Comparison of ENCODE assay signal across 11 cellular contexts in genomic region chr20:1322511-1323245, GRCh38. TPM values are rescaled to one million over a fixed set of nuclear protein-coding genes. Genes with fewer than 3 reads are reported as not detected.
DNase-seq lines count a peak whose midpoint lies in the region; FAIRE-seq and TF ChIP-seq lines count a peak whose summit lies in the region.
"Had no signal": no experiment of that assay in that cellular context is flagged by ENCODE, and none has a peak within 500 bp of the region (broad histone marks: within the 10 kb centered on the region; RNA-seq: fewer than 3 reads in every experiment).

No MANE protein-coding gene starts in this region.

- no peak for TF ChIP-seq RAD21 in H1 (IDR thresholded peaks at IDR 0.05 in 1 of 2, conservative IDR thresholded peaks at IDR 0.05 in 1 of 2; ENCODE audit: low read depth in 2 of 2, low read length in 2 of 2)

- H4K20me1 ChIP-seq in H1 (replicated peaks in 1 of 2; ENCODE audit: control insufficient read depth in 1 of 2, insufficient read depth in 2 of 2, low read length in 2 of 2) (peaks cover 4 to 11% of the 10 kb centered on the region in 2 experiments), H9 (ENCODE audit: control insufficient read depth, insufficient read depth, insufficient read length) (no peaks in the 10 kb centered on the region)

- FAIRE-seq in H1 (lab: Jason Lieb, UNC) = no peak
- FAIRE-seq: colon had no signal

- no peak for TF ChIP-seq CTCF in H1 (IDR thresholded peaks at IDR 0.05; ENCODE audit: control extremely low read depth in 1 of 3, insufficient read depth in 1 of 3, low read depth in 1 of 3, low read length in 3 of 3)
- TF ChIP-seq CTCF in H9 (conservative IDR thresholded peaks at IDR 0.05) = no peak

- H3K36me3 ChIP-seq in H1 (ENCODE audit: control insufficient read depth in 2 of 4, insufficient read depth in 4 of 4, low read length in 3 of 4) (no peaks in the 10 kb centered on the region), mucosa of stomach (ENCODE audit: control insufficient read depth, insufficient read depth, low read length) (peaks cover 5% of the 10 kb centered on the region)

- H4K8ac ChIP-seq in H1 (ENCODE audit: extremely low read depth, insufficient read depth, low read length) (no peak overlapping the region), H9 (replicated peaks; ENCODE audit: insufficient read length, low read depth, low read length) (no peak overlapping the region)

- H3K56ac ChIP-seq in H1 (replicated peaks; ENCODE audit: insufficient read length, low read depth, low read length) = no peak overlapping the region
- no peak overlapping the region for H3K56ac ChIP-seq in H9 (ENCODE audit: insufficient read length, low read depth, low read length)

- H3K4me2 ChIP-seq in H1 (ENCODE audit: insufficient read depth in 1 of 2, low read depth in 2 of 2, low read length in 2 of 2) (no peak overlapping the region), H9 (ENCODE audit: insufficient read depth, insufficient read length, low read length) (no peak overlapping the region)

- H3K79me1 ChIP-seq in H1 (ENCODE audit: low read depth, low read length) (peaks cover 10% of the 10 kb centered on the region), H9 (ENCODE audit: insufficient read depth, low read depth, low read length, poor library complexity, severe bottlenecking) (peaks cover 11% of the 10 kb centered on the region)

- H3K9me3 Mint-ChIP-seq in IgD-negative memory B cell (no peaks in the 10 kb centered on the region), H9 (no peaks in the 10 kb centered on the region)
- H3K9me3 Mint-ChIP-seq in activated CD4-positive, alpha-beta memory T cell treated with anti-CD3 and anti-CD28 coated beads for 36 hours = no peaks in the 10 kb centered on the region

- H3K27me3 ChIP-seq in H1 (replicated peaks in 1 of 4; ENCODE audit: control insufficient read depth in 3 of 4, extremely low read depth in 1 of 4, insufficient read depth in 3 of 4, low read length in 3 of 4) = no peaks in the 10 kb centered on the region; a peak in 2 of 7 replicates
- H3K27me3 ChIP-seq in mucosa of stomach (ENCODE audit: control insufficient read depth, insufficient read depth, low read length) = no peaks in the 10 kb centered on the region
- no peaks in the 10 kb centered on the region for H3K27me3 ChIP-seq in H9 (ENCODE audit: insufficient read depth, low read length)

- H3K79me2 ChIP-seq in H1 (ENCODE audit: control insufficient read depth in 1 of 2, insufficient read depth in 2 of 2, low read length in 2 of 2) (peaks cover 15 to 24% of the 10 kb centered on the region in 2 experiments), H9 (ENCODE audit: insufficient read depth, low read length) (peaks cover 6% of the 10 kb centered on the region; the same call in 1 of the 2 replicates)

- H3K4me3 Mint-ChIP-seq in IgD-negative memory B cell (peak overlapping the region in 2 of 4 donors; percentile 33 to 51), H9 (no peak overlapping the region)
- H3K4me3 Mint-ChIP-seq in activated CD4-positive, alpha-beta memory T cell treated with anti-CD3 and anti-CD28 coated beads for 36 hours = no peak overlapping the region

- peak overlapping the region in 2 of 3 donors; percentile 45 to 80 for H3K27ac Mint-ChIP-seq in IgD-negative memory B cell
- peak overlapping the region in 1 of 3 experiments; percentile 42; a peak in 1 of 7 replicates for H3K27ac Mint-ChIP-seq in H9
- H3K27ac Mint-ChIP-seq in activated CD4-positive, alpha-beta memory T cell treated with anti-CD3 and anti-CD28 coated beads for 36 hours = no peak overlapping the region

- peak; percentile 85 for DNase-seq in A172 (ENCODE audit: low spot score)
- no peak for DNase-seq in H1 (ENCODE audit: low read depth in 1 of 2, low spot score in 2 of 2)
- no peak for DNase-seq in SW 1271 (lab: John Stamatoyannopoulos, UW)
- no peak for DNase-seq in T1000 (lab: John Stamatoyannopoulos, UW)
- DNase-seq in H9 = no peak
- no peak for DNase-seq in activated CD4-positive, alpha-beta memory T cell treated with anti-CD3 and anti-CD28 coated beads for 36 hours
- DNase-seq: Karpas-422; stimulated activated CD4-positive, alpha-beta T cell treated with anti-CD3 and anti-CD28 coated beads, Interleukin-15, amount 100 ng/mL, for 24 hours had no signal

- no peak overlapping the region for H2BK5ac ChIP-seq in H1 (ENCODE audit: low read depth, low read length)
- no peak overlapping the region for H2BK5ac ChIP-seq in H9 (ENCODE audit: insufficient read length, low read length)

- H3K23ac ChIP-seq in H1 (ENCODE audit: insufficient read length) (no peak overlapping the region), H9 (ENCODE audit: insufficient read length, low read depth, low read length) (no peak overlapping the region)

- H2AFZ ChIP-seq in H1 (ENCODE audit: low read length) = 0 out of 2 replicates have a peak overlapping the region, but pooled peaks have one; percentile 12
- H2AFZ ChIP-seq in H9 (ENCODE audit: low read length) = no peak overlapping the region

- no peak overlapping the region for H3K4me3 ChIP-seq in H1 (ENCODE audit: extremely low read depth in 1 of 4, insufficient read depth in 2 of 4, low read depth in 3 of 4, low read length in 4 of 4)
- H3K4me3 ChIP-seq in mucosa of stomach (ENCODE audit: low read length) = no peak overlapping the region

- no peak for TF ChIP-seq EP300 in H1 (IDR thresholded peaks at IDR 0.05; ENCODE audit: borderline replicate concordance in 1 of 2, low read depth in 2 of 2, low read length in 2 of 2)

- H3K23me2 ChIP-seq in H1 (ENCODE audit: low read depth, low read length) = peaks cover 10% of the 10 kb centered on the region
- peaks cover 9% of the 10 kb centered on the region for H3K23me2 ChIP-seq in H9 (ENCODE audit: insufficient read length, low read depth, low read length, poor library complexity, severe bottlenecking)

- no peaks in the 10 kb centered on the region for H3K9me3 ChIP-seq in H1 (ENCODE audit: insufficient read depth in 2 of 2, low read depth in 1 of 2, low read length in 1 of 2)
- no peaks in the 10 kb centered on the region for H3K9me3 ChIP-seq in mucosa of stomach (ENCODE audit: control insufficient read depth, low read length)
- no peaks in the 10 kb centered on the region for H3K9me3 ChIP-seq in H9 (ENCODE audit: control insufficient read depth, low read depth, low read length)

- H2BK20ac ChIP-seq in H1 (ENCODE audit: low read length) (no peak overlapping the region), H9 (ENCODE audit: low read depth, low read length, poor library complexity, severe bottlenecking) (no peak overlapping the region)

- H3K4me1 Mint-ChIP-seq in IgD-negative memory B cell (peaks cover 0 to 7% (median 1%) of the 10 kb centered on the region in 3 donors), H9 (peaks cover under 1 to 4% of the 10 kb centered on the region in 2 experiments; a peak in 3 of 4 replicates)
- peaks cover 10% of the 10 kb centered on the region for H3K4me1 Mint-ChIP-seq in activated CD4-positive, alpha-beta memory T cell treated with anti-CD3 and anti-CD28 coated beads for 36 hours (ENCODE audit: low read depth)

- POLR2A ChIA-PET in H1 (lab: Charles Lee; ENCODE audit: partially characterized antibody) = interaction anchor here (0.6 to 2.4 kb wide), 5 partner anchors 8 to 15 kb away, joined by 3 to 6 read pairs (median 4); no protein-coding TSS in a partner anchor
- POLR2A ChIA-PET in activated CD4-positive, alpha-beta memory T cell treated with anti-CD3 and anti-CD28 coated beads for 36 hours (lab: Charles Lee) = no interaction called here

- H3K9ac ChIP-seq in H1 (replicated peaks in 1 of 4; ENCODE audit: extremely low read depth in 1 of 4, low read depth in 3 of 4, low read length in 3 of 4) (no peak overlapping the region), mucosa of stomach (ENCODE audit: low read length) (peak overlapping the region; percentile 28), H9 (ENCODE audit: extremely low read depth, insufficient read length, low read length) (no peak overlapping the region)

- H3K4ac ChIP-seq in H1 (replicated peaks; ENCODE audit: insufficient read length, low read depth, low read length) = no peak overlapping the region
- no peak overlapping the region for H3K4ac ChIP-seq in H9 (ENCODE audit: low read depth, low read length)

- no peak for TF ChIP-seq POLR2A in H1 (IDR thresholded peaks at IDR 0.05; ENCODE audit: control extremely low read depth in 1 of 2, low read depth in 2 of 2, low read length in 2 of 2)

- H3T11ph ChIP-seq in H9 (ENCODE audit: low read length) = no peak overlapping the region

- no peak overlapping the region for H3K27ac ChIP-seq in H1 (ENCODE audit: low read depth, low read length)
- H3K27ac ChIP-seq in H9 (ENCODE audit: insufficient read length, low read depth, low read length) = no peak overlapping the region

- intact Hi-C loops in activated CD4-positive, alpha-beta memory T cell treated with anti-CD3 and anti-CD28 coated beads for 36 hours (cut with micrococcal nuclease) = no loop called here

- H3K14ac ChIP-seq in H1 (ENCODE audit: insufficient read length) = no peak overlapping the region
- no peak overlapping the region for H3K14ac ChIP-seq in H9 (ENCODE audit: insufficient read depth, low read length)

- H3K4me1 ChIP-seq in H1 (replicated peaks in 1 of 4; ENCODE audit: control insufficient read depth in 3 of 4, insufficient read depth in 4 of 4, low read length in 3 of 4) = peaks cover 2 to 13% (median 5%) of the 10 kb centered on the region in 4 experiments; a peak in 6 of 7 replicates
- H3K4me1 ChIP-seq in mucosa of stomach (ENCODE audit: control insufficient read depth, insufficient read depth, low read length) = peaks cover 41% of the 10 kb centered on the region
- H3K4me1 ChIP-seq in H9 (ENCODE audit: insufficient read depth, low read length) = 0 out of 2 replicates have a peak, but pooled peaks cover 4% of the 10 kb centered on the region

- H3K36me3 Mint-ChIP-seq in IgD-negative memory B cell = peaks cover 1% of the 10 kb centered on the region
- H3K36me3 Mint-ChIP-seq in H9 (ENCODE audit: insufficient read depth in 1 of 3, low read depth in 3 of 3) = peaks cover 0 to under 1% (median 0%) of the 10 kb centered on the region in 3 experiments; a peak in 1 of 7 replicates
- H3K36me3 Mint-ChIP-seq in activated CD4-positive, alpha-beta memory T cell treated with anti-CD3 and anti-CD28 coated beads for 36 hours = peaks cover under 1% of the 10 kb centered on the region

- no peak overlapping the region for H2BK15ac ChIP-seq in H1 (ENCODE audit: low read length)
- H2BK15ac ChIP-seq in H9 (ENCODE audit: low read depth, low read length) = no peak overlapping the region

- H2AK5ac ChIP-seq in H1 (ENCODE audit: low read depth, low read length) (no peak overlapping the region; the same call in 1 of the 2 replicates), H9 (ENCODE audit: insufficient read length, low read length) (no peak overlapping the region)

- H4K91ac ChIP-seq in H1 (replicated peaks; ENCODE audit: insufficient read length, low read length) (no peak overlapping the region), H9 (ENCODE audit: insufficient read length, low read depth, low read length) (no peak overlapping the region)

- H3K27me3 Mint-ChIP-seq in IgD-negative memory B cell (no peaks in the 10 kb centered on the region), H9 (ENCODE audit: low read depth) (peaks cover 19% of the 10 kb centered on the region)
- H3K27me3 Mint-ChIP-seq in activated CD4-positive, alpha-beta memory T cell treated with anti-CD3 and anti-CD28 coated beads for 36 hours = no peaks in the 10 kb centered on the region

- H2BK12ac ChIP-seq in H1 (ENCODE audit: low read depth, low read length) (no peak overlapping the region), H9 (ENCODE audit: insufficient read length, low read depth, low read length) (no peak overlapping the region)

- H3K18ac ChIP-seq in H1 (ENCODE audit: extremely low read depth, low read length) (no peak overlapping the region), H9 (ENCODE audit: insufficient read length, low read depth, low read length) (no peak overlapping the region)

- H4K5ac ChIP-seq in H1 (ENCODE audit: insufficient read length, low read depth, low read length) = no peak overlapping the region
- H4K5ac ChIP-seq in H9 (ENCODE audit: insufficient read length, low read depth, low read length) = no peak overlapping the region

- WGBS in H1 (ENCODE audit: extremely low coverage in 1 of 2, insufficient coverage in 1 of 2, insufficient read length in 1 of 2, insufficient replicate concordance in 2 of 2, low coverage in 1 of 2, low lambda C conversion rate in 2 of 2, missing lambda C conversion rate in 1 of 2), 2 experiments = 92% methylated on average over 11 of the region's 11 CpGs; no CpG with 5 or more reads in 1 of the 2 experiments
- no CpG with 5 or more reads among the region's 11 CpGs for WGBS in H9 (ENCODE audit: extremely low coverage, insufficient read length, low lambda C conversion rate)

- H2BK120ac ChIP-seq in H1 (replicated peaks; ENCODE audit: low read depth, low read length) = no peak overlapping the region
- H2BK120ac ChIP-seq in H9 (ENCODE audit: low read depth, low read length, poor library complexity, severe bottlenecking) = no peak overlapping the region

- CTCF ChIA-PET in H1 (lab: Charles Lee; ENCODE audit: partially characterized antibody) = interaction anchor here (0.9 to 3.6 kb wide), 11 partner anchors 10 to 165 kb away, joined by 3 to 28 read pairs (median 4); no protein-coding TSS in a partner anchor
- CTCF ChIA-PET in activated CD4-positive, alpha-beta memory T cell treated with anti-CD3 and anti-CD28 coated beads for 36 hours (lab: Charles Lee) = interaction anchor here (0.6 to 2.1 kb wide), 7 partner anchors 10 to 354 kb away, joined by 3 to 15 read pairs (median 3); no protein-coding TSS in a partner anchor

RNA-seq across cellular contexts. Expression of gene SDCBP2, which starts 6.3 kb away (rescaled TPM):
- 1.8 and 2.6 TPM in 2 replicates for total RNA-seq in A172 (2014; rRNA removed; shearing (Covaris generic))
- 0.91 TPM for polyA plus RNA-seq in IgD-negative memory B cell
- 3.6 and 4.2 TPM in 2 replicates for total RNA-seq in H1 (2021; fragmentation: NEBNext Ultra II Directional; extraction: Animal tissue kit (Norgen Biotek cat#: 25700))
- polyA plus RNA-seq in H1 (2011; rRNA removed) = 5.9 and 6.7 TPM in 2 replicates
- polyA plus RNA-seq in H1 (2011; cell fraction: cytosol; rRNA removed) = 7.0 TPM
- 5.8 TPM for polyA plus RNA-seq in H1 (2011; cell fraction: nucleus; rRNA removed)
- polyA plus RNA-seq in H1 (2012, experiment 1 of 2) = 3.0 to 6.0 TPM (median 5.0 TPM) in 4 replicates
- 3.0 TPM for polyA plus RNA-seq in H1 (2012, experiment 2 of 2)
- 3.0 TPM for polyA plus RNA-seq in H1 (2013, experiment 1 of 2)
- polyA plus RNA-seq in H1 (2013, experiment 2 of 2) = 2.9 TPM
- polyA minus RNA-seq in H1 (2011; rRNA and poly(A)+ RNA removed) = 1.4 and 1.5 TPM in 2 replicates
- 2.7 TPM for polyA minus RNA-seq in H1 (2011; cell fraction: cytosol; rRNA and poly(A)+ RNA removed)
- polyA minus RNA-seq in H1 (2011; cell fraction: nucleus; rRNA and poly(A)+ RNA removed) = 1.1 TPM
- 1.9 and 3.1 TPM in 2 replicates for total RNA-seq in H9 (2021)
- total RNA-seq in activated CD4-positive, alpha-beta memory T cell treated with anti-CD3 and anti-CD28 coated beads for 36 hours = 1 to 10 TPM; 4.4 to 5.9 TPM

RNA-seq across cellular contexts. Expression of gene SNPH, which starts 56.6 kb away (rescaled TPM):
- total RNA-seq in A172 (2014; rRNA removed; shearing (Covaris generic)) = 11.6 and 13.9 TPM in 2 replicates
- polyA plus RNA-seq in IgD-negative memory B cell = 1.3 TPM
- 4.0 and 4.9 TPM in 2 replicates for total RNA-seq in H1 (2021; fragmentation: NEBNext Ultra II Directional; extraction: Animal tissue kit (Norgen Biotek cat#: 25700))
- polyA plus RNA-seq in H1 (2011; rRNA removed) = 0.98 and 1.5 TPM in 2 replicates
- polyA plus RNA-seq in H1 (2011; cell fraction: cytosol; rRNA removed) = 1.0 TPM
- polyA plus RNA-seq in H1 (2011; cell fraction: nucleus; rRNA removed) = 2.5 TPM
- polyA plus RNA-seq in H1 (2012, experiment 1 of 2) = 2.0 to 3.4 TPM (median 3.1 TPM) in 4 replicates
- polyA plus RNA-seq in H1 (2012, experiment 2 of 2) = 2.5 TPM
- 1.8 TPM for polyA plus RNA-seq in H1 (2013, experiment 1 of 2)
- polyA plus RNA-seq in H1 (2013, experiment 2 of 2) = 1.7 TPM
- 0.50 and 0.59 TPM in 2 replicates for polyA minus RNA-seq in H1 (2011; rRNA and poly(A)+ RNA removed)
- 1.2 TPM for polyA minus RNA-seq in H1 (2011; cell fraction: cytosol; rRNA and poly(A)+ RNA removed)
- polyA minus RNA-seq in H1 (2011; cell fraction: nucleus; rRNA and poly(A)+ RNA removed) = 2.1 TPM
- 1.8 TPM in 2 replicates for total RNA-seq in H9 (2021)
- 1 to 10 TPM; 3.4 to 4.3 TPM for total RNA-seq in activated CD4-positive, alpha-beta memory T cell treated with anti-CD3 and anti-CD28 coated beads for 36 hours
